ENCODE assay signal across 32 cellular contexts in genomic region chr6:42679358-42679757, GRCh38. TPM values are rescaled to one million over a fixed set of nuclear protein-coding genes. Genes with fewer than 3 reads are reported as not detected.
"Had no signal": no experiment of that assay in that cellular context is flagged by ENCODE, and none has a peak within 500 bp of the region (broad histone marks: within the 10 kb centered on the region; RNA-seq: fewer than 3 reads in every experiment).

No MANE protein-coding gene starts in this region.

- H3K27me3 Mint-ChIP-seq: progenitor cell of endocrine pancreas; stimulated activated memory B cell treated with anti-CD40 and anti-IgM and Interleukin-4, amounts not matched to agents 10 μg/mL and 1 μg/mL and 100 μg/mL, for 72 hours; stimulated activated naive CD8-positive, alpha-beta T cell treated with anti-CD3 and anti-CD28 coated beads, Interleukin-15, amount 100 ng/mL, for 72 hours; type B pancreatic cell had no signal

- H3K27ac Mint-ChIP-seq: natural killer cell; nephron; neural progenitor cell; progenitor cell of endocrine pancreas; stimulated activated memory B cell treated with anti-CD40 and anti-IgM and Interleukin-4, amounts not matched to agents 10 μg/mL and 1 μg/mL and 100 μg/mL, for 72 hours; stimulated activated naive CD8-positive, alpha-beta T cell treated with anti-CD3 and anti-CD28 coated beads, Interleukin-15, amount 100 ng/mL, for 72 hours; type B pancreatic cell had no signal

- H3K4me1 Mint-ChIP-seq: natural killer cell; nephron; neural progenitor cell; stimulated activated memory B cell treated with anti-CD40 and anti-IgM and Interleukin-4, amounts not matched to agents 10 μg/mL and 1 μg/mL and 100 μg/mL, for 72 hours; stimulated activated naive CD8-positive, alpha-beta T cell treated with anti-CD3 and anti-CD28 coated beads, Interleukin-15, amount 100 ng/mL, for 72 hours had no signal

- H3K9ac ChIP-seq: neural progenitor cell, parathyroid adenoma had no signal

- DNase-seq: natural killer cell; occipital lobe; ovary; posterior cingulate gyrus; psoas muscle; right cardiac atrium; spleen; stimulated activated CD4-positive, alpha-beta T cell treated with anti-CD3 and anti-CD28 coated beads, Interleukin-12 subunit alpha, Interleukin-12 subunit beta, amount 100 ng/mL, for 4 hours; stimulated activated CD4-positive, alpha-beta T cell treated with anti-CD3 and anti-CD28 coated beads, Interleukin-1b, Interleukin-23, amount 100 ng/mL, for 48 hours; stimulated activated CD4-positive, alpha-beta T cell treated with anti-CD3 and anti-CD28 coated beads, Interleukin-4, amount 100 ng/mL, for 1 hour; stimulated activated CD4-positive, alpha-beta T cell treated with anti-CD3 and anti-CD28 coated beads, Interleukin-4, amount 100 ng/mL, for 4 hours; stimulated activated CD8-positive, alpha-beta memory T cell treated with anti-CD3 and anti-CD28 coated beads, Interleukin-4, amount 100 ng/mL, for 48 hours; stimulated activated naive CD4-positive, alpha-beta T cell; stimulated activated naive CD8-positive, alpha-beta T cell treated with anti-CD3 and anti-CD28 coated beads, Interleukin-15, amount 100 ng/mL, for 72 hours; stimulated activated naive CD8-positive, alpha-beta T cell treated with anti-CD3 and anti-CD28 coated beads, Interleukin-15, Interleukin-2, amounts not matched to agents 100 U/mL and 50 U/mL, for 24 hours; substantia nigra; testis; tibial artery; transverse colon; upper lobe of right lung had no signal

- H3K36me3 ChIP-seq: ovary had no signal

- H3K4me3 ChIP-seq: neural progenitor cell, ovary, psoas muscle, skin epidermis, smooth muscle cell, spleen, suprapubic skin, testis, tibial artery, transverse colon, upper lobe of right lung, vagina had no signal

- H3K4me3 Mint-ChIP-seq: natural killer cell; nephron; neural progenitor cell; stimulated activated memory B cell treated with anti-CD40 and anti-IgM and Interleukin-4, amounts not matched to agents 10 μg/mL and 1 μg/mL and 100 μg/mL, for 72 hours; stimulated activated naive CD8-positive, alpha-beta T cell treated with anti-CD3 and anti-CD28 coated beads, Interleukin-15, amount 100 ng/mL, for 72 hours; type B pancreatic cell had no signal

- H3K4me1 ChIP-seq: neural progenitor cell, parathyroid adenoma, spleen, suprapubic skin, testis, tibial artery, transverse colon, upper lobe of right lung, vagina had no signal

- H3K79me2 ChIP-seq: parathyroid adenoma had no signal

- ATAC-seq: natural killer cell; psoas muscle; right cardiac atrium; sciatic nerve; stimulated activated memory B cell treated with anti-CD40 and anti-IgM and Interleukin-4, amounts not matched to agents 10 μg/mL and 1 μg/mL and 100 μg/mL, for 72 hours; stimulated activated naive CD8-positive, alpha-beta T cell treated with anti-CD3 and anti-CD28 coated beads, Interleukin-15, amount 100 ng/mL, for 72 hours; stimulated activated naive CD8-positive, alpha-beta T cell treated with anti-CD3 and anti-CD28 coated beads, Interleukin-15, Interleukin-2, amounts not matched to agents 100 U/mL and 50 U/mL, for 24 hours; upper lobe of right lung had no signal

- H3K9me3 Mint-ChIP-seq: natural killer cell; nephron; neural progenitor cell; stimulated activated memory B cell treated with anti-CD40 and anti-IgM and Interleukin-4, amounts not matched to agents 10 μg/mL and 1 μg/mL and 100 μg/mL, for 72 hours; stimulated activated naive CD8-positive, alpha-beta T cell treated with anti-CD3 and anti-CD28 coated beads, Interleukin-15, amount 100 ng/mL, for 72 hours; type B pancreatic cell had no signal

- H3K4me2 ChIP-seq: neural progenitor cell, smooth muscle cell had no signal

- H3K9me3 ChIP-seq: ovary, psoas muscle, spleen, suprapubic skin, testis, tibial artery, transverse colon, upper lobe of right lung, vagina had no signal

- H3K27ac ChIP-seq: neural progenitor cell, ovary, parathyroid adenoma, psoas muscle, skin epidermis, spleen, suprapubic skin, testis, tibial artery, transverse colon, upper lobe of right lung, vagina had no signal

- H3K27me3 ChIP-seq: neural progenitor cell, ovary, spleen, suprapubic skin, testis, tibial artery, transverse colon, upper lobe of right lung, vagina had no signal

- H2AFZ ChIP-seq: neural progenitor cell, parathyroid adenoma had no signal

RNA-seq across cellular contexts. Expression of gene PRPH2, which starts 43.0 kb away (rescaled TPM):
- total RNA-seq: progenitor cell of endocrine pancreas, smooth muscle cell, vagina had no signal
- polyA plus RNA-seq: neural cell, smooth muscle cell had no signal
